In genomic region chr20:34921436-34921835, GRCh38 we compare ENCODE assay signal across 16 cellular contexts. TPM values are rescaled to one million over a fixed set of nuclear protein-coding genes. Genes with fewer than 3 reads are reported as not detected.
DNase-seq lines count a peak whose midpoint lies in the region; ATAC-seq and TF ChIP-seq lines count a peak whose summit lies in the region.
"Had no signal": no experiment of that assay in that cellular context is flagged by ENCODE, and none has a peak within 500 bp of the region (broad histone marks: within the 10 kb centered on the region; RNA-seq: fewer than 3 reads in every experiment).

No MANE protein-coding gene starts in this region.

- H3K4me3 ChIP-seq in ascending aorta: no peak overlapping the region
- H3K4me3 ChIP-seq: coronary artery, SJSA1, testis had no signal

- no peak for TF ChIP-seq CTCF in ascending aorta (IDR thresholded peaks at IDR 0.05)

- no peak for ATAC-seq in left lobe of liver

- intact Hi-C loops in activated naive CD4-positive, alpha-beta T cell treated with anti-CD3 and anti-CD28 coated beads for 36 hours (cut with micrococcal nuclease): no loop called here
- intact Hi-C loops in ascending aorta (cut with DNase I): no loop called here

- H3K4me1 ChIP-seq in ascending aorta: peaks cover 0 to 16% of the 10 kb centered on the region in 2 donors
- H3K4me1 ChIP-seq: SJSA1, testis had no signal

- no peaks in the 10 kb centered on the region for H3K27me3 ChIP-seq in ascending aorta
- H3K27me3 ChIP-seq: SJSA1, testis had no signal

- H3K27ac ChIP-seq in ascending aorta: peak overlapping the region; percentile 15 to 78
- H3K27ac ChIP-seq: SJSA1, testis had no signal

- no peaks in the 10 kb centered on the region for H3K27me3 Mint-ChIP-seq in activated naive CD4-positive, alpha-beta T cell treated with anti-CD3 and anti-CD28 coated beads for 36 hours (ENCODE audit: low read depth)
- H3K27me3 Mint-ChIP-seq: brain had no signal

- CTCF ChIA-PET in activated naive CD4-positive, alpha-beta T cell treated with anti-CD3 and anti-CD28 coated beads for 36 hours (lab: Charles Lee): no interaction called here

- H3K9me3 Mint-ChIP-seq in activated naive CD4-positive, alpha-beta T cell treated with anti-CD3 and anti-CD28 coated beads for 36 hours: no peaks in the 10 kb centered on the region
- H3K9me3 Mint-ChIP-seq: brain had no signal

- peaks cover 30 to 42% of the 10 kb centered on the region in 2 donors for H3K36me3 ChIP-seq in ascending aorta

- H3K27ac Mint-ChIP-seq in activated naive CD4-positive, alpha-beta T cell treated with anti-CD3 and anti-CD28 coated beads for 36 hours: no peak overlapping the region
- H3K27ac Mint-ChIP-seq: brain had no signal

- H3K4me3 Mint-ChIP-seq in activated naive CD4-positive, alpha-beta T cell treated with anti-CD3 and anti-CD28 coated beads for 36 hours: no peak overlapping the region
- H3K4me3 Mint-ChIP-seq: brain had no signal

- H3K9me3 ChIP-seq in ascending aorta: no peaks in the 10 kb centered on the region
- H3K9me3 ChIP-seq: SJSA1, testis had no signal

- H3K36me3 Mint-ChIP-seq in activated naive CD4-positive, alpha-beta T cell treated with anti-CD3 and anti-CD28 coated beads for 36 hours (ENCODE audit: low read depth): peaks cover 24% of the 10 kb centered on the region

- peaks cover 36% of the 10 kb centered on the region for H3K4me1 Mint-ChIP-seq in activated naive CD4-positive, alpha-beta T cell treated with anti-CD3 and anti-CD28 coated beads for 36 hours (ENCODE audit: low read depth)
- H3K4me1 Mint-ChIP-seq: brain had no signal

- peak; percentile 24 for DNase-seq in activated naive CD4-positive, alpha-beta T cell treated with anti-CD3 and anti-CD28 coated beads for 36 hours
- no peak for DNase-seq in activated naive CD4-positive, alpha-beta T cell treated with anti-CD3 and anti-CD28 coated beads, Interleukin-2, amount 50 U/mL, for 16 hours
- DNase-seq in CMK (ENCODE audit: low read depth) (peak; percentile 20), ascending aorta (ENCODE audit: low spot score in 2 of 2) (no peak), stromal cell of bone marrow (ENCODE audit: low read depth) (peak; percentile 16), left lobe of liver (ENCODE audit: low spot score) (no peak), SKM-1 (lab: John Stamatoyannopoulos, UW; ENCODE audit: unreplicated experiment) (no peak), DMS114 treated with DMSO at 0.1 percent for 48 hours (lab: John Stamatoyannopoulos, UW; ENCODE audit: unreplicated experiment) (no peak)
- DNase-seq: activated CD8-positive, alpha-beta memory T cell treated with anti-CD3 and anti-CD28 coated beads, Interleukin-2, amount 50 U/mL, for 4 hours; EL; NCI-H1417 treated with DMSO at 0.1 percent for 48 hours; testis had no signal

RNA-seq across cellular contexts. Expression of gene GSS, which starts 34.2 kb away (rescaled TPM):
- 10 to 100 TPM; 84.3 to 86.0 TPM for total RNA-seq in activated naive CD4-positive, alpha-beta T cell treated with anti-CD3 and anti-CD28 coated beads for 36 hours
- 40.7 TPM for total RNA-seq in ascending aorta
- 29.2 TPM for total RNA-seq in left lobe of liver

RNA-seq across cellular contexts. Expression of gene MYH7B, which starts 34.2 kb away (rescaled TPM):
- total RNA-seq in activated naive CD4-positive, alpha-beta T cell treated with anti-CD3 and anti-CD28 coated beads for 36 hours: under 1 TPM; 0.20 to 0.86 TPM
- total RNA-seq in ascending aorta: 4.7 TPM
- 0.45 TPM for total RNA-seq in left lobe of liver
- total RNA-seq: frontal cortex, SJSA1 had no signal

RNA-seq across cellular contexts. Expression of gene ACSS2, which starts 45.0 kb away (rescaled TPM):
- 10 to 100 TPM; 71.3 to 73.6 TPM for total RNA-seq in activated naive CD4-positive, alpha-beta T cell treated with anti-CD3 and anti-CD28 coated beads for 36 hours
- total RNA-seq in ascending aorta: 156 TPM
- 42.7 TPM for total RNA-seq in left lobe of liver

RNA-seq across cellular contexts. Expression of gene GGT7, which starts 48.8 kb away (rescaled TPM):
- 10 to 100 TPM; 14.8 to 15.0 TPM for total RNA-seq in activated naive CD4-positive, alpha-beta T cell treated with anti-CD3 and anti-CD28 coated beads for 36 hours
- total RNA-seq in ascending aorta (25.5 TPM), left lobe of liver (9.9 TPM)

Comparison
In these comparisons a context has a peak if more than half of its experiments do, and no peak if none do; other contexts are left out.
1. DNase-seq: peak in activated naive CD4-positive, alpha-beta T cell treated with anti-CD3 and anti-CD28 coated beads for 36 hours (single experiment), CMK (single experiment) and stromal cell of bone marrow (single experiment); none in activated naive CD4-positive, alpha-beta T cell treated with anti-CD3 and anti-CD28 coated beads, Interleukin-2, amount 50 U/mL, for 16 hours (single experiment), ascending aorta (0 of 2), left lobe of liver (single experiment), SKM-1 (single experiment) and DMS114 treated with DMSO at 0.1 percent for 48 hours (single experiment).